ENCODE assay signal across 1 cellular context in the genomic region with DNA sequence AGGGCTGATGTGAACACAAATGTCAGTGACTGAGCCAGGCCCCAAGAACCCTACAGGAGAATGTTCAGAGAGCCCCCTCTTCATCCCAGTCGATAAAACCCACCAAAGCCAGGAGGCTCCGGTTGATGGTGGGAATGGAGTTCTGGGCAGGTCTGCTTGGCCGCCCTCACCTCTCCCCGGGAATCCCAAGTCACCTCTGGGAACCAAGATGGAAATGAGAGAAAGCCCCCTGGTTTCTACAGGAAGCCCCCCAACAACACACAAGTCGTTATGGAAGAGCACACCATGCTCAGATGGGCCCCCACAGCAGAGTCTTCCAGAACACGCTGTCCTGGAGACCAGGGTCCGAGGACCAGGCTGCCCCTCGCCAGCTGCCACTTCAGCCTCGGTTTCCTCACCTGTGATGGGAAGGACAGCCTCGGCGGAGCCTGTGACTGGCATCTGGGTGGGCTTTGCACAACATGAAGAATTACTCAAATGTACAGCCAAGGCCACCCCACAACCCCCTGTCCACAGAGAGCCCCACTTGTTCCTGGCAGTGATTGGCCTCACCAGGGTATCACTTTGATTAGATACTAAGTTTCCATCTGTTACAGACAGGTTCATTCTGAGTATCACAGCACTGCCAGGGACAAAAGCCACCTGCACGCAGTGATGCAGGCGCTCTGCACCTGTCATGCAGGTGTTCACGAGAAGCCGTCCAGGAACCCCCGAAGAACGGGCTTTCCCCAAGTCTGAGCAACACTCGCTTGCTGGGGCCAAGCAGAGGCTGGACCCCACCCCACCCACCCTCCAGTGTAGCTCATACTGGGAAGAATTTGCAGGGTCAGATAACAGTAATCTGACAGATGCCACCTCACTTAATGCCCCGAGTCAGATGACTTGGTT.
TF ChIP-seq lines count a peak whose summit lies in the region.

No MANE protein-coding gene starts in this region.

TF ChIP-seq in IMR-90, 13 proteins besides CTCF, POLR2A, EP300 and RAD21:
- TF ChIP-seq CHD1 (IDR thresholded peaks at IDR 0.05; ENCODE audit: low read depth, low read length), result no peak
- no peak for TF ChIP-seq MXI1 (IDR thresholded peaks at IDR 0.05; ENCODE audit: borderline replicate concordance, low read depth, low read length)
